ENCODE assay signal across 8 cellular contexts in genomic region chr3:46705022-46705530, GRCh38. TPM values are rescaled to one million over a fixed set of nuclear protein-coding genes. Genes with fewer than 3 reads are reported as not detected.
A peak's percentile ranks its signal among the peaks of the same experiment; 100 is the strongest.
DNase-seq lines count a peak whose midpoint lies in the region; ATAC-seq, FAIRE-seq and TF ChIP-seq lines count a peak whose summit lies in the region.

No MANE protein-coding gene starts in this region.

- in situ Hi-C loops in ACHN (cut with HindIII; ENCODE audit: low pct_ligation_motif_present, low pct_unique_long_range_greater_than_20kb, low sequenced_read_pairs) (no loop called here), GM12878 (cut with MboI) (no loop called here)

- no peaks in the 10 kb centered on the region for H3K4me1 ChIP-seq in GM12878 (ENCODE audit: control insufficient read depth, insufficient read depth, low read length)

- H3K4me3 ChIP-seq in GM12878, result no peak overlapping the region

- H3K9me3 ChIP-seq in GM12878 (replicated peaks; ENCODE audit: control insufficient read depth, insufficient read depth, low read length), result no peaks in the 10 kb centered on the region

- no peak for TF ChIP-seq POLR2A in GM12878 (IDR thresholded peaks at IDR 0.05; ENCODE audit: low read depth, low read length)

- RAD21 ChIA-PET in GM12878 (lab: Charles Lee; ENCODE audit: unreplicated experiment), result interaction anchor here (1.1 to 1.4 kb wide), 2 partner anchors 9 to 191 kb away, joined by 3 to 4 read pairs; no protein-coding TSS in a partner anchor

- no peaks in the 10 kb centered on the region for H3K79me2 ChIP-seq in GM12878 (ENCODE audit: control insufficient read depth, insufficient read depth, low read length)

- ATAC-seq in GM18867 (IDR thresholded peaks at IDR 0.05; ENCODE audit: unreplicated experiment), result peak; percentile 58
- peak; percentile 96 for ATAC-seq in GM12878

- POLR2A ChIA-PET in GM12878 (lab: Charles Lee), result no interaction called here

- peak; percentile 95 for TF ChIP-seq RAD21 in GM12878 (IDR thresholded peaks at IDR 0.05; ENCODE audit: insufficient read depth, low read depth, low read length)

- no peak overlapping the region for H3K4me2 ChIP-seq in GM12878 (ENCODE audit: control insufficient read depth, insufficient read depth)

- no peaks in the 10 kb centered on the region for H4K20me1 ChIP-seq in GM12878 (ENCODE audit: control insufficient read depth, insufficient read depth)

- 27% methylated on average over 4 of the region's 4 CpGs for WGBS in GM12878 (ENCODE audit: insufficient coverage, insufficient replicate concordance, low lambda C conversion rate, missing lambda C conversion rate)

- CTCF ChIA-PET in GM12878 (lab: Yijun Ruan, JAX), result interaction anchor here (1.5 to 2.5 kb wide), 2 partner anchors 158 to 190 kb away, joined by 5 to 15 read pairs; partner anchors contain the start of gene MYL3

- H3K36me3 ChIP-seq in GM12878 (ENCODE audit: control insufficient read depth in 2 of 2, insufficient read depth in 2 of 2, low read length in 1 of 2), result no peaks in the 10 kb centered on the region

- no peak overlapping the region for H2AFZ ChIP-seq in GM12878 (ENCODE audit: control insufficient read depth, low read depth, low read length)

- SMC1A ChIA-PET in GM12878 (lab: Charles Lee; ENCODE audit: uncharacterized antibody, unreplicated experiment), result interaction anchor here (0.9 to 1.2 kb wide), 2 partner anchors 174 to 190 kb away, joined by 3 read pairs; no protein-coding TSS in a partner anchor

- TF ChIP-seq EP300 in GM12878 (IDR thresholded peaks at IDR 0.05; ENCODE audit: borderline replicate concordance in 1 of 2, control insufficient read depth in 1 of 2, low read depth in 2 of 2, low read length in 2 of 2), result no peak

- intact Hi-C loops in GM12878 (cut with micrococcal nuclease; ENCODE audit: unreplicated experiment), result loop anchor here (1.0 to 10.0 kb wide), 2 partner anchors 190 to 310 kb away; no protein-coding TSS in a partner anchor

- H3K27ac ChIP-seq in GM12878 (ENCODE audit: control insufficient read depth, insufficient read depth), result no peak overlapping the region

- H3K9ac ChIP-seq in GM12878 (ENCODE audit: control insufficient read depth, insufficient read depth, low read length), result no peak overlapping the region

- FAIRE-seq in GM12878 (lab: Jason Lieb, UNC), result peak; percentile 93

- DNase-seq in ACHN (peak; percentile 55), NCI-H1092 treated with DMSO at 0.1 percent for 48 hours (lab: John Stamatoyannopoulos, UW) (peak; percentile 31), T-helper 9 cell (peak; percentile 58), GM12878 (ENCODE audit: low read depth, low spot score) (peak; percentile 19), iPS-NIHi11 (ENCODE audit: low spot score) (peak; percentile 84), NCI-H187 treated with DMSO at 0.1 percent for 48 hours (lab: John Stamatoyannopoulos, UW) (no peak)
- DNase-seq in stimulated activated CD4-positive, alpha-beta T cell treated with anti-CD3 and anti-CD28 coated beads, Interleukin-12 subunit alpha, Interleukin-12 subunit beta, amount 100 ng/mL, for 48 hours (ENCODE audit: low read depth in 2 of 3, low spot score in 1 of 3), result peak; percentile 47 to 65 (median 51)

- TF ChIP-seq CTCF in GM12878 (IDR thresholded peaks at IDR 0.05 in 2 of 3, conservative IDR thresholded peaks at IDR 0.05 in 1 of 3; ENCODE audit: control insufficient read depth in 2 of 3, extremely low read depth in 1 of 3, insufficient read depth in 1 of 3, low read depth in 3 of 3, low read length in 3 of 3), result peak; percentile 93 to 98 (median 95); a peak in 5 of 6 replicates

- peaks cover 2 to 7% of the 10 kb centered on the region in 2 experiments; a peak in 2 of 4 replicates for H3K27me3 ChIP-seq in GM12878 (replicated peaks in 1 of 2; ENCODE audit: control insufficient read depth in 2 of 2, insufficient read depth in 2 of 2, low read length in 1 of 2)

- no TSS peak for BruUV-seq in GM12878 (replicated peaks; lab: Mats Ljungman, UMichigan)

TF ChIP-seq in GM12878, 131 proteins besides CTCF, POLR2A, EP300 and RAD21 (continues in another document):
- TF ChIP-seq SUZ12 (IDR thresholded peaks at IDR 0.05; ENCODE audit: unreplicated experiment), result no peak
- 0 out of 2 replicates have a peak, but pooled peaks have one; percentile 60 for TF ChIP-seq STAT1 (conservative IDR thresholded peaks at IDR 0.05)
- peak; percentile 81 for TF ChIP-seq REST (IDR thresholded peaks at IDR 0.05; ENCODE audit: low read depth, low read length)
- peak; percentile 55; the same call in 1 of the 2 replicates for TF ChIP-seq RB1 (IDR thresholded peaks at IDR 0.05; ENCODE audit: borderline replicate concordance)

RNA-seq across cellular contexts. Expression of gene TMIE, which starts 3.9 kb away (rescaled TPM):
- total RNA-seq in GM12878 (2013; cell fraction: nucleolus; rRNA removed), result not detected in 2 replicates
- total RNA-seq in GM12878 (2014; rRNA removed) (not detected in 2 replicates), GM12878 (2014; rRNA removed; fragmentation: Illumina TruSeq; extraction: Trizol) (not detected in 2 replicates), GM12878 (2021) (not detected in 2 replicates)
- polyA plus RNA-seq in GM12878 (2011; ENCODE audit: low read depth), result not detected
- polyA plus RNA-seq in GM12878 (2011; rRNA removed) (not detected in 2 replicates), GM12878 (2014; fragmentation: Illumina TruSeq; extraction: Trizol) (not detected in 2 replicates), GM12878 (2014; fragmentation: Nextera tagmentation; extraction: Ambion mirVana) (not detected), GM12878 (2014; rRNA removed) (not detected in 2 replicates), GM12878 (2016; fragmentation: Nextera tagmentation; extraction: Ambion mirVana) (not detected)
- polyA plus RNA-seq in GM12878 (2011; cell fraction: cytosol; rRNA removed), result not detected in 2 replicates
- not detected in 2 replicates for polyA plus RNA-seq in GM12878 (2011; cell fraction: nucleus; rRNA removed)
- not detected in 2 replicates for polyA plus RNA-seq in GM12878 (2012)
- polyA minus RNA-seq in GM12878 (2011; rRNA and poly(A)+ RNA removed), result not detected in 2 replicates
- polyA minus RNA-seq in GM12878 (2011; cell fraction: cytosol; rRNA and poly(A)+ RNA removed), result not detected in 2 replicates
- polyA minus RNA-seq in GM12878 (2011; cell fraction: nucleus; rRNA and poly(A)+ RNA removed), result not detected in 2 replicates

RNA-seq across cellular contexts. Expression of gene ALS2CL, which starts 11.6 kb away (rescaled TPM):
- 0.07 TPM in 1 of 2 replicates, not detected in the other for total RNA-seq in GM12878 (2013; cell fraction: nucleolus; rRNA removed)
- total RNA-seq in GM12878 (2014; rRNA removed) (not detected in 2 replicates), GM12878 (2014; rRNA removed; fragmentation: Illumina TruSeq; extraction: Trizol) (not detected in 2 replicates), GM12878 (2021) (0.05 and 0.19 TPM in 2 replicates)
- not detected for polyA plus RNA-seq in GM12878 (2011; ENCODE audit: low read depth)
- polyA plus RNA-seq in GM12878 (2011; rRNA removed) (0.01 TPM in 1 of 2 replicates, not detected in the other), GM12878 (2014; fragmentation: Illumina TruSeq; extraction: Trizol) (not detected in 2 replicates), GM12878 (2014; fragmentation: Nextera tagmentation; extraction: Ambion mirVana) (not detected), GM12878 (2014; rRNA removed) (not detected in 2 replicates), GM12878 (2016; fragmentation: Nextera tagmentation; extraction: Ambion mirVana) (not detected)
- polyA plus RNA-seq in GM12878 (2011; cell fraction: cytosol; rRNA removed), result not detected in 2 replicates
- 0.21 and 0.22 TPM in 2 replicates for polyA plus RNA-seq in GM12878 (2011; cell fraction: nucleus; rRNA removed)
- polyA plus RNA-seq in GM12878 (2012), result 0.06 TPM in 1 of 2 replicates, not detected in the other
- not detected in 2 replicates for polyA minus RNA-seq in GM12878 (2011; rRNA and poly(A)+ RNA removed)
- polyA minus RNA-seq in GM12878 (2011; cell fraction: cytosol; rRNA and poly(A)+ RNA removed), result 0.80 and 1.5 TPM in 2 replicates
- 0.10 and 0.12 TPM in 2 replicates for polyA minus RNA-seq in GM12878 (2011; cell fraction: nucleus; rRNA and poly(A)+ RNA removed)

RNA-seq across cellular contexts. Expression of gene PRSS50, which starts 12.6 kb away (rescaled TPM):
- total RNA-seq in GM12878 (2013; cell fraction: nucleolus; rRNA removed), result not detected in 2 replicates
- not detected in 2 replicates for total RNA-seq in GM12878 (2014; rRNA removed)
- not detected in 2 replicates for total RNA-seq in GM12878 (2014; rRNA removed; fragmentation: Illumina TruSeq; extraction: Trizol)
- not detected in 2 replicates for total RNA-seq in GM12878 (2021)
- not detected for polyA plus RNA-seq in GM12878 (2011; ENCODE audit: low read depth)
- polyA plus RNA-seq in GM12878 (2011; rRNA removed), result not detected in 2 replicates
- polyA plus RNA-seq in GM12878 (2011; cell fraction: cytosol; rRNA removed), result not detected in 2 replicates
- polyA plus RNA-seq in GM12878 (2011; cell fraction: nucleus; rRNA removed), result 0.04 TPM in 1 of 2 replicates, not detected in the other
- polyA plus RNA-seq in GM12878 (2012), result not detected in 2 replicates
- polyA plus RNA-seq in GM12878 (2014; fragmentation: Illumina TruSeq; extraction: Trizol), result not detected in 2 replicates
- not detected for polyA plus RNA-seq in GM12878 (2014; fragmentation: Nextera tagmentation; extraction: Ambion mirVana)
- polyA plus RNA-seq in GM12878 (2014; rRNA removed), result not detected in 2 replicates
- polyA plus RNA-seq in GM12878 (2016; fragmentation: Nextera tagmentation; extraction: Ambion mirVana), result under 1 TPM in 1 of 2 experiments, not detected in 1; 0.05 TPM
- not detected in 2 replicates for polyA minus RNA-seq in GM12878 (2011; rRNA and poly(A)+ RNA removed)
- polyA minus RNA-seq in GM12878 (2011; cell fraction: cytosol; rRNA and poly(A)+ RNA removed), result not detected in 2 replicates
- not detected in 2 replicates for polyA minus RNA-seq in GM12878 (2011; cell fraction: nucleus; rRNA and poly(A)+ RNA removed)
